Comparison of ENCODE assay signal across 30 cellular contexts in the genomic region with DNA sequence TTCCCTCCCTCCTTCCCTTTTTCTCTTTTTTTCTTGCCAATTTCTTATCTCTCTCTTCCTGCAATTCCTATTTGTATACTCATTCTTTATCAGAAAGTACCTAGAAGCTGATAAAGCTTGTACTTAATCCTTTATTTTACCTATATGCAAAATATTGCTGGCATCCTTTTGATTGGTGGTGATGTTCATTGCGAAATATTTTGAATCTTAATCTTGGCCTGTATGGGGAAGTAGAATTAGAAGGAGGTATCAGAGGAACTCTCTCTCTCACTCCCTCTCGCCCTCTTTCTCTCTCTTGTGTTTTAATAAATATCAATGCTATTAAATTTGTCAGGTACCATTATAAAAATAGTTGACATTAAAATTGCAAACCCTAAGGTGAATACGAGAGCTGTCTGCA.
"Had no signal": no experiment of that assay in that cellular context is flagged by ENCODE, and none has a peak within 500 bp of the region (broad histone marks: within the 10 kb centered on the region; RNA-seq: fewer than 3 reads in every experiment).

No MANE protein-coding gene starts in this region.

- H3K9me3 ChIP-seq: breast epithelium, neutrophil, upper lobe of left lung had no signal

- DNase-seq: activated CD4-positive, alpha-beta T cell treated with anti-CD3 and anti-CD28 coated beads for 4 hours; activated CD4-positive, alpha-beta T cell treated with anti-CD3 and anti-CD28 coated beads, Interleukin-2, amount 50 U/mL, for 4 hours; activated naive CD4-positive, alpha-beta T cell; activated T-cell treated with anti-CD3 and anti-CD28 coated beads for 4 hours; activated T-cell treated with anti-CD3 and anti-CD28 coated beads, Interleukin-2, amount 50 U/mL, for 72 hours; central memory CD4-positive, alpha-beta T cell; endodermal cell; foreskin keratinocyte; heart left ventricle; hypothalamus; immature natural killer cell; kidney; left colon; mammary epithelial cell; naive B cell; nephron progenitor cell; stimulated activated CD4-positive, alpha-beta T cell treated with anti-CD3 and anti-CD28 coated beads, Interleukin-12 subunit alpha, Interleukin-12 subunit beta, amount 100 ng/mL, for 4 hours; stimulated activated CD4-positive, alpha-beta T cell treated with anti-CD3 and anti-CD28 coated beads, Interleukin-4, amount 100 ng/mL, for 4 hours; stimulated activated CD8-positive, alpha-beta memory T cell treated with anti-CD3 and anti-CD28 coated beads, Interleukin-4, amount 100 ng/mL, for 48 hours; stimulated activated naive CD8-positive, alpha-beta T cell treated with anti-CD3 and anti-CD28 coated beads, Interleukin-15, amount 100 ng/mL, for 72 hours; substantia nigra; upper lobe of left lung had no signal

- H3K4me1 ChIP-seq: breast epithelium, upper lobe of left lung had no signal

- H3K27ac ChIP-seq: breast epithelium, foreskin keratinocyte, heart left ventricle, neutrophil, upper lobe of left lung, VCaP had no signal

- FAIRE-seq: kidney, TTC549 had no signal

- H3K4me3 ChIP-seq: breast epithelium, heart left ventricle, skin epidermis, upper lobe of left lung had no signal

- H3K27me3 ChIP-seq: breast epithelium, foreskin keratinocyte, heart left ventricle, neutrophil, upper lobe of left lung had no signal

- ATAC-seq: activated naive CD4-positive, alpha-beta T cell treated with anti-CD3 and anti-CD28 coated beads, Interleukin-2, amount 50 U/mL, for 72 hours; activated T-cell treated with anti-CD3 and anti-CD28 coated beads, Interleukin-2, amount 50 U/mL, for 72 hours; esophagus mucosa; foreskin keratinocyte; heart left ventricle; left colon; stimulated activated memory B cell treated with anti-CD40 and anti-IgM and Interleukin-4, amounts not matched to agents 10 μg/mL and 1 μg/mL and 100 μg/mL, for 72 hours; stimulated activated naive CD8-positive, alpha-beta T cell treated with anti-CD3 and anti-CD28 coated beads, Interleukin-15, amount 100 ng/mL, for 72 hours had no signal

- H3K36me3 ChIP-seq: breast epithelium, heart left ventricle, neutrophil, upper lobe of left lung had no signal
